ENCODE assay signal across 8 cellular contexts in genomic region chr10:132452651-132453469, GRCh38. TPM values are rescaled to one million over a fixed set of nuclear protein-coding genes. Genes with fewer than 3 reads are reported as not detected.
DNase-seq lines count a peak whose midpoint lies in the region; ATAC-seq and TF ChIP-seq lines count a peak whose summit lies in the region.

No MANE protein-coding gene starts in this region.

- no peak overlapping the region for H3K27ac ChIP-seq in fibroblast of lung (ENCODE audit: insufficient read depth, low read length)

- no peak overlapping the region for H3K4me3 Mint-ChIP-seq in neural crest cell

- H3K36me3 Mint-ChIP-seq in neural crest cell (ENCODE audit: low read depth) = no peaks in the 10 kb centered on the region

- no peaks in the 10 kb centered on the region for H3K4me1 ChIP-seq in fibroblast of lung (ENCODE audit: control insufficient read depth, extremely low read depth, insufficient read depth, low read length)

- H3K36me3 ChIP-seq in fibroblast of lung (ENCODE audit: control insufficient read depth, insufficient read depth, low read length) = no peaks in the 10 kb centered on the region

- peak; percentile 55 to 79 for TF ChIP-seq CTCF in fibroblast of lung (conservative IDR thresholded peaks at IDR 0.05 in 1 of 2, IDR thresholded peaks at IDR 0.05 in 1 of 2; ENCODE audit: low read depth in 1 of 2, low read length in 2 of 2)
- peak; percentile 99 for TF ChIP-seq CTCF in neural crest cell (conservative IDR thresholded peaks at IDR 0.05)

- no peaks in the 10 kb centered on the region for H3K9me3 ChIP-seq in fibroblast of lung (ENCODE audit: control insufficient read depth, insufficient read depth, low read depth, low read length)

- no peaks in the 10 kb centered on the region for H3K27me3 ChIP-seq in fibroblast of lung (ENCODE audit: control insufficient read depth, insufficient read depth, low read length)

- no peaks in the 10 kb centered on the region for H4K20me1 ChIP-seq in fibroblast of lung (ENCODE audit: control insufficient read depth, extremely low read depth, insufficient read depth, low read length)

- H3K4me3 ChIP-seq in fibroblast of lung (replicated peaks in 1 of 4; ENCODE audit: control extremely low read depth in 1 of 4, insufficient read depth in 1 of 4, low read depth in 3 of 4, low read length in 4 of 4) = peak overlapping the region in 1 of 4 experiments; percentile 20

- H2AFZ ChIP-seq in fibroblast of lung (ENCODE audit: low read length) = no peak overlapping the region

- H3K27ac Mint-ChIP-seq in neural crest cell (ENCODE audit: unreplicated experiment) = no peak overlapping the region

- ATAC-seq in GM19467 (IDR thresholded peaks at IDR 0.05; ENCODE audit: unreplicated experiment) = peak; percentile 55
- ATAC-seq in stimulated activated naive CD8-positive, alpha-beta T cell treated with anti-CD3 and anti-CD28 coated beads, Interleukin-15, Interleukin-2, amounts not matched to agents 100 U/mL and 50 U/mL, for 24 hours = peak; percentile 74

- no peaks in the 10 kb centered on the region for H3K9me3 Mint-ChIP-seq in neural crest cell

- peak; percentile 66 for DNase-seq in COR-L47 (lab: John Stamatoyannopoulos, UW)
- peak; percentile 91 for DNase-seq in HK-2 (ENCODE audit: unreplicated experiment)
- peak; percentile 91 to 94 for DNase-seq in activated T-cell treated with anti-CD3 and anti-CD28 coated beads, Interleukin-2, amount 50 U/mL, for 48 hours
- peak; percentile 48 to 53 for DNase-seq in fibroblast of lung (ENCODE audit: low read depth in 2 of 2)
- DNase-seq in neural crest cell (ENCODE audit: low read depth, low spot score) = peak; percentile 96
- DNase-seq in stimulated activated naive CD8-positive, alpha-beta T cell treated with anti-CD3 and anti-CD28 coated beads, Interleukin-15, Interleukin-2, amounts not matched to agents 100 U/mL and 50 U/mL, for 24 hours = peak; percentile 92

- H3K9ac ChIP-seq in fibroblast of lung (ENCODE audit: insufficient read depth, low read length) = no peak overlapping the region

- peaks cover 3% of the 10 kb centered on the region for H3K27me3 Mint-ChIP-seq in neural crest cell (ENCODE audit: low read depth)

- H3K4me2 ChIP-seq in fibroblast of lung (ENCODE audit: extremely low read depth, insufficient read depth, low read length) = peak overlapping the region; percentile 51

- peaks cover 4% of the 10 kb centered on the region for H3K4me1 Mint-ChIP-seq in neural crest cell

- no peaks in the 10 kb centered on the region for H3K79me2 ChIP-seq in fibroblast of lung (ENCODE audit: control insufficient read depth, insufficient read depth, low read length)

TF ChIP-seq in PFSK-1, 5 proteins besides CTCF, POLR2A, EP300 and RAD21:
- no peak for TF ChIP-seq SIN3A (IDR thresholded peaks at IDR 0.05; ENCODE audit: borderline replicate concordance, insufficient read depth, low read length)
- peak; percentile 55 for TF ChIP-seq FOXP2 (optimal IDR thresholded peaks at IDR 0.05; ENCODE audit: borderline replicate concordance, extremely low read depth, extremely low read length, insufficient read depth)
- TF ChIP-seq REST (IDR thresholded peaks at IDR 0.05; ENCODE audit: insufficient read depth in 1 of 2, low read depth in 2 of 2, low read length in 2 of 2) = no peak
- no peak for TF ChIP-seq POLR2AphosphoS5 (IDR thresholded peaks at IDR 0.05; ENCODE audit: low read depth, low read length)
- no peak for TF ChIP-seq TAF1 (IDR thresholded peaks at IDR 0.05; ENCODE audit: borderline replicate concordance, insufficient read depth, low read length)
TF ChIP-seq in PFSK-1: peak in this region for 1.

RNA-seq across cellular contexts. Expression of gene PWWP2B, which starts 55.9 kb away (rescaled TPM):
- 36.4 TPM for polyA plus RNA-seq in PFSK-1 (2012; ENCODE audit: insufficient read length, low read depth)
- total RNA-seq in fibroblast of lung (14.1 and 15.9 TPM in 2 replicates), neural crest cell (14.2 and 15.3 TPM in 2 replicates)
- polyA plus RNA-seq in fibroblast of lung = 1.5 and 1.6 TPM in 2 replicates
- polyA plus RNA-seq in fibroblast of lung (2012) = 3.3 and 4.4 TPM in 2 replicates
- 1.7 and 1.9 TPM in 2 replicates for polyA minus RNA-seq in fibroblast of lung (ENCODE audit: low replicate concordance)
